11 cellular contexts compared by ENCODE assay signal in genomic region chr12:66813137-66813867, GRCh38.
DNase-seq lines count a peak whose midpoint lies in the region; FAIRE-seq and TF ChIP-seq lines count a peak whose summit lies in the region.
"Had no signal": no experiment of that assay in that cellular context is flagged by ENCODE, and none has a peak within 500 bp of the region (broad histone marks: within the 10 kb centered on the region; RNA-seq: fewer than 3 reads in every experiment).

No MANE protein-coding gene starts in this region.

- no peak for FAIRE-seq in urothelium cell line (lab: Jason Lieb, UNC)
- FAIRE-seq in GM12892 (lab: Jason Lieb, UNC): no peak

- H3K27me3 Mint-ChIP-seq in activated naive CD8-positive, alpha-beta T cell treated with anti-CD3 and anti-CD28 coated beads for 36 hours: no peaks in the 10 kb centered on the region
- H3K27me3 Mint-ChIP-seq: CD4-positive, alpha-beta T cell had no signal

- H3K27ac Mint-ChIP-seq in activated naive CD8-positive, alpha-beta T cell treated with anti-CD3 and anti-CD28 coated beads for 36 hours: no peak overlapping the region
- H3K27ac Mint-ChIP-seq: CD4-positive, alpha-beta T cell had no signal

- TF ChIP-seq POLR2A in GM12892 (IDR thresholded peaks at IDR 0.05; ENCODE audit: low read depth, low read length): no peak

- no peak overlapping the region for H3K4me3 Mint-ChIP-seq in activated naive CD8-positive, alpha-beta T cell treated with anti-CD3 and anti-CD28 coated beads for 36 hours
- H3K4me3 Mint-ChIP-seq: CD4-positive, alpha-beta T cell had no signal

- no peaks in the 10 kb centered on the region for H3K36me3 Mint-ChIP-seq in activated naive CD8-positive, alpha-beta T cell treated with anti-CD3 and anti-CD28 coated beads for 36 hours

- H3K4me1 Mint-ChIP-seq in activated naive CD8-positive, alpha-beta T cell treated with anti-CD3 and anti-CD28 coated beads for 36 hours: peaks cover 12% of the 10 kb centered on the region

- DNase-seq in stimulated activated CD4-positive, alpha-beta T cell treated with anti-CD3 and anti-CD28 coated beads, Interleukin-4, amount 100 ng/mL, for 24 hours: peak; percentile 5
- no peak for DNase-seq in stimulated activated CD4-positive, alpha-beta T cell treated with anti-CD3 and anti-CD28 coated beads, Interleukin-2, amount 100 ng/mL, for 24 hours
- DNase-seq in NCI-H2081 (lab: John Stamatoyannopoulos, UW) (peak; percentile 38 to 76), urothelium cell line (ENCODE audit: low spot score) (peak; percentile 5), GM12892 (ENCODE audit: insufficient read length) (no peak), AML-193 (lab: John Stamatoyannopoulos, UW) (no peak), nucleus accumbens (lab: John Stamatoyannopoulos, UW) (no peak)
- peak; percentile 18 for DNase-seq in activated naive CD8-positive, alpha-beta T cell treated with anti-CD3 and anti-CD28 coated beads for 36 hours
- DNase-seq: caudate nucleus, esophagus squamous epithelium had no signal

- no peaks in the 10 kb centered on the region for H3K9me3 Mint-ChIP-seq in activated naive CD8-positive, alpha-beta T cell treated with anti-CD3 and anti-CD28 coated beads for 36 hours
- H3K9me3 Mint-ChIP-seq: CD4-positive, alpha-beta T cell had no signal

Comparison
In these comparisons a context has a peak if more than half of its experiments do, and no peak if none do; other contexts are left out.
1. DNase-seq: peak in stimulated activated CD4-positive, alpha-beta T cell treated with anti-CD3 and anti-CD28 coated beads, Interleukin-4, amount 100 ng/mL, for 24 hours (single experiment), NCI-H2081 (2 of 2), activated naive CD8-positive, alpha-beta T cell treated with anti-CD3 and anti-CD28 coated beads for 36 hours (single experiment) and urothelium cell line (single experiment); none in stimulated activated CD4-positive, alpha-beta T cell treated with anti-CD3 and anti-CD28 coated beads, Interleukin-2, amount 100 ng/mL, for 24 hours (0 of 2), GM12892 (single experiment), AML-193 (0 of 2) and nucleus accumbens (0 of 56).